In the genomic region with DNA sequence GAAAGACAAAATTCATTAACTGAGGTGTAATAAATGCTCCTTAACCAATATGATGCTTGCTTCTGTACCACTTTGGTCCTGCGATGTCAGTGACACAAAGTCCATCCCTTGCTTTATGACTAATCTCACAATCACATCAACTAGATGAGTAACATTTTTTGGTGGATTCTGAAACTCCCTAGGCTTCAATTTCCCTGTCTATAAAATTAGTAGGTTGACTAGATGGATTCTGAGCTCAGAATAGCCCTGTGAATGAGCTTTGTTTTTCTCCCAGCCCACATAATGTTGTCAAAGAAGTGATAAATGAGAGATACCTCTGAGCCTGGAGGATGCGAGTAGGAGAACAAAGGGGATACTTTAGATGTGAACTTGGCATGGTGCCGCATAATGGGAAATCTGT, we compare ENCODE assay signal across 29 cellular contexts. TPM values are rescaled to one million over a fixed set of nuclear protein-coding genes. Genes with fewer than 3 reads are reported as not detected.
DNase-seq lines count a peak whose midpoint lies in the region; ATAC-seq, FAIRE-seq and TF ChIP-seq lines count a peak whose summit lies in the region.
"Had no signal": no experiment of that assay in that cellular context is flagged by ENCODE, and none has a peak within 500 bp of the region (broad histone marks: within the 10 kb centered on the region; RNA-seq: fewer than 3 reads in every experiment).

No MANE protein-coding gene starts in this region.

- H3K4me3 Mint-ChIP-seq in activated naive CD4-positive, alpha-beta T cell treated with anti-CD3 and anti-CD28 coated beads, Interleukin-2, amount 10 ng/mL, durations not matched to agents 7 days and 5 days = no peak overlapping the region
- H3K4me3 Mint-ChIP-seq in stimulated activated naive CD8-positive, alpha-beta T cell treated with anti-CD3 and anti-CD28 coated beads, Interleukin-15, amount 100 ng/mL, for 72 hours = peak overlapping the region in 1 of 2 donors; percentile 71
- H3K4me3 Mint-ChIP-seq: dendritic cell treated with granulocyte-macrophage colony-stimulating factor and Interleukin-4, amounts not matched to agents 40 ng/mL and 50 ng/mL, for 4 days; endodermal cell; neural crest cell had no signal

- no peak for DNase-seq in activated naive CD4-positive, alpha-beta T cell treated with anti-CD3 and anti-CD28 coated beads, Interleukin-2, amount 50 U/mL, for 72 hours (ENCODE audit: low spot score in 2 of 2)
- no peak for DNase-seq in activated naive CD4-positive, alpha-beta T cell treated with anti-CD3 and anti-CD28 coated beads, Interleukin-2, amount 10 ng/mL, durations not matched to agents 7 days and 5 days
- DNase-seq in M059J (ENCODE audit: low read depth) (peak; percentile 33), bronchial epithelial cell (ENCODE audit: low read depth) (no peak), tibial nerve (ENCODE audit: low spot score in 2 of 2) (no peak)
- peak in 1 of 2 donors; percentile 37 for DNase-seq in stimulated activated naive CD8-positive, alpha-beta T cell treated with anti-CD3 and anti-CD28 coated beads, Interleukin-15, amount 100 ng/mL, for 72 hours
- DNase-seq: activated CD4-positive, CD25-positive, alpha-beta regulatory T cell; activated gamma-delta T cell treated with Interleukin-2 at 50 U/mL for 16 hours; DMS153; endodermal cell; HCEC 1CT; Karpas-422; left lung; mesenchymal stem cell; NCI-H1417 treated with DMSO at 0.1 percent for 48 hours; NCI-H2029 treated with DMSO at 0.1 percent for 48 hours; NCI-H446; NCI-H82; stimulated activated CD4-positive, alpha-beta T cell treated with anti-CD3 and anti-CD28 coated beads, Interleukin-2, amount 100 ng/mL, for 24 hours; thyroid gland had no signal

- peaks cover 0 to 5% of the 10 kb centered on the region in 2 donors for H3K9me3 Mint-ChIP-seq in activated naive CD4-positive, alpha-beta T cell treated with anti-CD3 and anti-CD28 coated beads, Interleukin-2, amount 50 U/mL, for 72 hours
- no peaks in the 10 kb centered on the region for H3K9me3 Mint-ChIP-seq in activated naive CD4-positive, alpha-beta T cell treated with anti-CD3 and anti-CD28 coated beads, Interleukin-2, amount 10 ng/mL, durations not matched to agents 7 days and 5 days
- H3K9me3 Mint-ChIP-seq in stimulated activated naive CD8-positive, alpha-beta T cell treated with anti-CD3 and anti-CD28 coated beads, Interleukin-15, amount 100 ng/mL, for 72 hours = no peaks in the 10 kb centered on the region
- H3K9me3 Mint-ChIP-seq: dendritic cell treated with granulocyte-macrophage colony-stimulating factor and Interleukin-4, amounts not matched to agents 40 ng/mL and 50 ng/mL, for 4 days; endodermal cell; neural crest cell had no signal

- H3K27me3 Mint-ChIP-seq in activated naive CD4-positive, alpha-beta T cell treated with anti-CD3 and anti-CD28 coated beads, Interleukin-2, amount 10 ng/mL, durations not matched to agents 7 days and 5 days = no peaks in the 10 kb centered on the region
- H3K27me3 Mint-ChIP-seq in stimulated activated naive CD8-positive, alpha-beta T cell treated with anti-CD3 and anti-CD28 coated beads, Interleukin-15, amount 100 ng/mL, for 72 hours = no peaks in the 10 kb centered on the region
- H3K27me3 Mint-ChIP-seq: dendritic cell treated with granulocyte-macrophage colony-stimulating factor and Interleukin-4, amounts not matched to agents 40 ng/mL and 50 ng/mL, for 4 days had no signal

- H3K9me3 ChIP-seq in tibial nerve = no peaks in the 10 kb centered on the region
- H3K9me3 ChIP-seq: left lung, right atrium auricular region, thyroid gland had no signal

- TF ChIP-seq EP300 in tibial nerve (IDR thresholded peaks at IDR 0.05) = no peak

- peaks cover 0 to 21% of the 10 kb centered on the region in 2 donors for H3K36me3 Mint-ChIP-seq in activated naive CD4-positive, alpha-beta T cell treated with anti-CD3 and anti-CD28 coated beads, Interleukin-2, amount 50 U/mL, for 72 hours
- peaks cover 10% of the 10 kb centered on the region for H3K36me3 Mint-ChIP-seq in activated naive CD4-positive, alpha-beta T cell treated with anti-CD3 and anti-CD28 coated beads, Interleukin-2, amount 10 ng/mL, durations not matched to agents 7 days and 5 days

- H3K4me3 ChIP-seq in bronchial epithelial cell (ENCODE audit: low read depth, low read length) (no peak overlapping the region), tibial nerve (no peak overlapping the region)
- H3K4me3 ChIP-seq: BLaER1 treated with 17β-estradiol and CSF1 and Interleukin-3, amounts not matched to agents 10 nM and 100 nM; left lung; right atrium auricular region; thyroid gland had no signal

- H3K27ac Mint-ChIP-seq in activated naive CD4-positive, alpha-beta T cell treated with anti-CD3 and anti-CD28 coated beads, Interleukin-2, amount 50 U/mL, for 72 hours = no peak overlapping the region
- H3K27ac Mint-ChIP-seq in activated naive CD4-positive, alpha-beta T cell treated with anti-CD3 and anti-CD28 coated beads, Interleukin-2, amount 10 ng/mL, durations not matched to agents 7 days and 5 days = no peak overlapping the region
- H3K27ac Mint-ChIP-seq in stimulated activated naive CD8-positive, alpha-beta T cell treated with anti-CD3 and anti-CD28 coated beads, Interleukin-15, amount 100 ng/mL, for 72 hours = no peak overlapping the region
- H3K27ac Mint-ChIP-seq: dendritic cell treated with granulocyte-macrophage colony-stimulating factor and Interleukin-4, amounts not matched to agents 40 ng/mL and 50 ng/mL, for 4 days; endodermal cell had no signal

- FAIRE-seq in bronchial epithelial cell (lab: Jason Lieb, UNC) = peak; percentile 36
- FAIRE-seq: GM12891, HepG2 had no signal

- CTCF ChIA-PET in activated naive CD4-positive, alpha-beta T cell treated with anti-CD3 and anti-CD28 coated beads, Interleukin-2, amount 10 ng/mL, durations not matched to agents 7 days and 5 days (lab: Charles Lee) = interaction anchor here (0.9 kb wide), 1 partner anchor 13 kb away, joined by 3 read pairs; no protein-coding TSS in a partner anchor

- no peak overlapping the region for H3K27ac ChIP-seq in tibial nerve
- H3K27ac ChIP-seq: BLaER1 treated with 17β-estradiol and CSF1 and Interleukin-3, amounts not matched to agents 10 nM and 100 nM; left lung; parathyroid adenoma; right atrium auricular region; RWPE1; thyroid gland had no signal

- peak; percentile 83 to 90 for ATAC-seq in activated naive CD4-positive, alpha-beta T cell treated with anti-CD3 and anti-CD28 coated beads, Interleukin-2, amount 50 U/mL, for 72 hours
- ATAC-seq in stimulated activated naive CD8-positive, alpha-beta T cell treated with anti-CD3 and anti-CD28 coated beads, Interleukin-15, amount 100 ng/mL, for 72 hours = peak; percentile 81
- no peak for ATAC-seq in GM21423 (IDR thresholded peaks at IDR 0.05; ENCODE audit: unreplicated experiment)
- ATAC-seq: HepG2, left lung had no signal

- no peaks in the 10 kb centered on the region for H3K27me3 ChIP-seq in bronchial epithelial cell (ENCODE audit: control insufficient read depth, insufficient read depth, low read length)
- H3K27me3 ChIP-seq in tibial nerve = no peaks in the 10 kb centered on the region
- H3K27me3 ChIP-seq: BLaER1 treated with 17β-estradiol and CSF1 and Interleukin-3, amounts not matched to agents 10 nM and 100 nM; left lung; right atrium auricular region; thyroid gland had no signal

- H3K36me3 ChIP-seq in bronchial epithelial cell (ENCODE audit: control insufficient read depth, insufficient read depth, low read length) = no peaks in the 10 kb centered on the region
- no peaks in the 10 kb centered on the region for H3K36me3 ChIP-seq in tibial nerve
- H3K36me3 ChIP-seq: left lung, right atrium auricular region, thyroid gland had no signal

- peaks cover 40% of the 10 kb centered on the region for H3K4me1 Mint-ChIP-seq in activated naive CD4-positive, alpha-beta T cell treated with anti-CD3 and anti-CD28 coated beads, Interleukin-2, amount 10 ng/mL, durations not matched to agents 7 days and 5 days
- peaks cover 40% of the 10 kb centered on the region for H3K4me1 Mint-ChIP-seq in stimulated activated naive CD8-positive, alpha-beta T cell treated with anti-CD3 and anti-CD28 coated beads, Interleukin-15, amount 100 ng/mL, for 72 hours
- H3K4me1 Mint-ChIP-seq: neural crest cell had no signal

- TF ChIP-seq CTCF in bronchial epithelial cell (IDR thresholded peaks at IDR 0.05; ENCODE audit: insufficient read depth, low read length, severe bottlenecking) (no peak), tibial nerve (IDR thresholded peaks at IDR 0.05) (no peak)

- no peak for TF ChIP-seq POLR2A in tibial nerve (IDR thresholded peaks at IDR 0.05)

- 32 to 64% methylated on average over 3 of the region's 3 CpGs for WGBS in tibial nerve, 2 donors

- H3K4me1 ChIP-seq in tibial nerve = peaks cover 0 to 2% (median 0%) of the 10 kb centered on the region in 4 donors
- H3K4me1 ChIP-seq: parathyroid adenoma, thyroid gland had no signal

RNA-seq across cellular contexts. Expression of gene TXLNB, which starts 9.1 kb away (rescaled TPM):
- under 1 TPM; 0.31 to 0.32 TPM for total RNA-seq in activated naive CD4-positive, alpha-beta T cell treated with anti-CD3 and anti-CD28 coated beads, Interleukin-2, amount 50 U/mL, for 72 hours
- total RNA-seq in M059J (2014; rRNA removed; shearing (Covaris generic)) = 0.10 and 0.17 TPM in 2 replicates
- total RNA-seq in bronchial epithelial cell (under 0.01 TPM in 1 of 2 replicates, not detected in the other), tibial nerve (under 1 TPM; under 0.01 to 0.63 (median 0.26) TPM)
- total RNA-seq: endodermal cell, HepG2 had no signal
